ENCODE assay signal across 10 cellular contexts in genomic region chr12:120856980-120857379, GRCh38. TPM values are rescaled to one million over a fixed set of nuclear protein-coding genes. Genes with fewer than 3 reads are reported as not detected.
A peak's percentile ranks its signal among the peaks of the same experiment; 100 is the strongest.
DNase-seq lines count a peak whose midpoint lies in the region; ATAC-seq and TF ChIP-seq lines count a peak whose summit lies in the region.
"Had no signal": no experiment of that assay in that cellular context is flagged by ENCODE, and none has a peak within 500 bp of the region (broad histone marks: within the 10 kb centered on the region; RNA-seq: fewer than 3 reads in every experiment).

No MANE protein-coding gene starts in this region.

- H3K4me3 ChIP-seq in psoas muscle, result no peak overlapping the region

- no peaks in the 10 kb centered on the region for H3K27me3 Mint-ChIP-seq in activated CD4-positive, alpha-beta T cell treated with anti-CD3 and anti-CD28 coated beads for 36 hours
- H3K27me3 Mint-ChIP-seq in chondrocyte (ENCODE audit: low read depth), result no peaks in the 10 kb centered on the region
- H3K27me3 Mint-ChIP-seq: stimulated activated naive CD8-positive, alpha-beta T cell treated with anti-CD3 and anti-CD28 coated beads, Interleukin-15, Interleukin-2, amounts not matched to agents 100 ng/mL and 50 ng/mL, for 24 hours had no signal

- H3K4me1 ChIP-seq in psoas muscle, result peaks cover 35% of the 10 kb centered on the region

- no peak overlapping the region for H3K4me3 Mint-ChIP-seq in activated CD4-positive, alpha-beta T cell treated with anti-CD3 and anti-CD28 coated beads for 36 hours
- H3K4me3 Mint-ChIP-seq in chondrocyte (ENCODE audit: unreplicated experiment), result no peak overlapping the region
- H3K4me3 Mint-ChIP-seq: neural crest cell; stimulated activated naive CD8-positive, alpha-beta T cell treated with anti-CD3 and anti-CD28 coated beads, Interleukin-15, Interleukin-2, amounts not matched to agents 100 ng/mL and 50 ng/mL, for 24 hours had no signal

- H3K36me3 ChIP-seq in psoas muscle (ENCODE audit: insufficient read depth in 1 of 2, low read depth in 1 of 2), result no peaks in the 10 kb centered on the region

- no peak for DNase-seq in activated CD4-positive, alpha-beta T cell treated with anti-CD3 and anti-CD28 coated beads for 36 hours
- DNase-seq in activated CD4-positive, alpha-beta T cell treated with anti-CD3 and anti-CD28 coated beads for 1 hour, result no peak
- DNase-seq in NAMALWA (ENCODE audit: low spot score) (peak; percentile 68), chondrocyte (ENCODE audit: low spot score) (no peak), psoas muscle (no peak)
- no peak for DNase-seq in activated effector memory CD4-positive, alpha-beta T cell treated with Interleukin-2 at 50 U/mL for 16 hours
- DNase-seq in activated naive CD4-positive, alpha-beta T cell (lab: John Stamatoyannopoulos, UW), result no peak

- POLR2A ChIA-PET in activated CD4-positive, alpha-beta T cell treated with anti-CD3 and anti-CD28 coated beads for 36 hours (lab: Charles Lee), result interaction anchor here (0.7 to 0.9 kb wide), 2 partner anchors 39 to 76 kb away, joined by 3 to 5 read pairs; no protein-coding TSS in a partner anchor

- H3K4me1 Mint-ChIP-seq in activated CD4-positive, alpha-beta T cell treated with anti-CD3 and anti-CD28 coated beads for 36 hours, result peaks cover 40% of the 10 kb centered on the region
- peaks cover 29% of the 10 kb centered on the region for H3K4me1 Mint-ChIP-seq in chondrocyte (ENCODE audit: low read depth)

- TF ChIP-seq CTCF in chondrocyte (IDR thresholded peaks at IDR 0.05) (peak; percentile 55), psoas muscle (IDR thresholded peaks at IDR 0.05) (peak; percentile 25)

- H3K9me3 Mint-ChIP-seq in activated CD4-positive, alpha-beta T cell treated with anti-CD3 and anti-CD28 coated beads for 36 hours (ENCODE audit: low read depth), result peaks cover 8% of the 10 kb centered on the region
- H3K9me3 Mint-ChIP-seq in chondrocyte (ENCODE audit: low read depth), result peaks cover 12% of the 10 kb centered on the region
- H3K9me3 Mint-ChIP-seq: stimulated activated naive CD8-positive, alpha-beta T cell treated with anti-CD3 and anti-CD28 coated beads, Interleukin-15, Interleukin-2, amounts not matched to agents 100 ng/mL and 50 ng/mL, for 24 hours had no signal

- H3K9me3 ChIP-seq in psoas muscle, result peaks cover 6% of the 10 kb centered on the region

- no peak overlapping the region for H3K27ac ChIP-seq in psoas muscle

- H3K27me3 ChIP-seq in psoas muscle (ENCODE audit: insufficient read depth in 3 of 3, low read length in 2 of 3), result no peaks in the 10 kb centered on the region

- intact Hi-C loops in activated CD4-positive, alpha-beta T cell treated with anti-CD3 and anti-CD28 coated beads for 36 hours (cut with DNase I, micrococcal nuclease), result loop anchor here (5.0 kb wide), 2 partner anchors 35 to 115 kb away; no protein-coding TSS in a partner anchor
- intact Hi-C loops in psoas muscle (cut with DNase I), result loop anchor here (5.0 kb wide), 2 partner anchors 45 to 115 kb away; partner anchors contain the start of gene SPPL3 (in 1 of the 2)

- peak overlapping the region; percentile 35 for H3K27ac Mint-ChIP-seq in activated CD4-positive, alpha-beta T cell treated with anti-CD3 and anti-CD28 coated beads for 36 hours
- H3K27ac Mint-ChIP-seq in chondrocyte (ENCODE audit: unreplicated experiment), result no peak overlapping the region

- WGBS in psoas muscle, 3 donors, result 35 to 57% (median 57%) methylated on average over 2 of the region's 2 CpGs

- peak; percentile 59 for ATAC-seq in activated CD4-positive, alpha-beta T cell treated with anti-CD3 and anti-CD28 coated beads for 36 hours
- ATAC-seq in psoas muscle (no peak), GM21367 (IDR thresholded peaks at IDR 0.05; ENCODE audit: unreplicated experiment) (no peak)

- CTCF ChIA-PET in activated CD4-positive, alpha-beta T cell treated with anti-CD3 and anti-CD28 coated beads for 36 hours (lab: Charles Lee), result interaction anchor here (0.7 to 2.0 kb wide), 14 partner anchors 10 to 149 kb away, joined by 3 to 7 read pairs (median 4); no protein-coding TSS in a partner anchor

- peaks cover 10% of the 10 kb centered on the region for H3K36me3 Mint-ChIP-seq in activated CD4-positive, alpha-beta T cell treated with anti-CD3 and anti-CD28 coated beads for 36 hours (ENCODE audit: low read depth)
- peaks cover 8% of the 10 kb centered on the region for H3K36me3 Mint-ChIP-seq in chondrocyte (ENCODE audit: low read depth)

RNA-seq across cellular contexts. Expression of gene SPPL3, which starts 47.2 kb away (rescaled TPM):
- 10 to 100 TPM; 29.5 to 48.2 TPM for total RNA-seq in activated CD4-positive, alpha-beta T cell treated with anti-CD3 and anti-CD28 coated beads for 36 hours
- total RNA-seq in chondrocyte (45.7 to 53.6 TPM (median 51.3 TPM) in 3 replicates), psoas muscle (10 to 100 TPM; 17.5 to 24.2 (median 19.7) TPM)
- 10 to 100 TPM in 1 of 3 donors, 1 to 10 TPM in 2; 7.3 to 11.6 (median 9.2) TPM for polyA plus RNA-seq in psoas muscle
